Comparison of ENCODE assay signal across 9 cellular contexts in the genomic region with DNA sequence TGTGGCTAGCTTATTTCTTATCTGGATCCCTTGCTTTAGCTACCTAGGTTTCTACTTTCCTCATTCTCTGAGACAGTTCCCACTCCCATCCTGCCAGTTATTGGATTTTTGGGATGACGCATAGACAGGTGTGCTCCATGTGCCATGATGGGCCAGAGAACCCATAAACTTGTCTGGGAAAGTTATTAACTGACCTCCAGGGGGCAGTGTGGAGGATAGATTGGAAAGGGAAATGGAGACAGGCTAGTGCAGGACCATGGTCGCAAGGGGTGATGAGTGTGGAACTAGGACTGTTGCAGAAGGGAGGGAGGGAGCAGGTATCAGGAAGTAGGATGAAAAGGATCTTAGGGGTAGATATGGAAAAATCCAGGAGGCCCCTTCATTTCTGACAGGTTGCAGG.
DNase-seq lines count a peak whose midpoint lies in the region; ATAC-seq and TF ChIP-seq lines count a peak whose summit lies in the region.
"Had no signal": no experiment of that assay in that cellular context is flagged by ENCODE, and none has a peak within 500 bp of the region (broad histone marks: within the 10 kb centered on the region; RNA-seq: fewer than 3 reads in every experiment).

No MANE protein-coding gene starts in this region.

- H3K4me1 ChIP-seq in cardiac muscle cell (ENCODE audit: low read depth) = no peaks in the 10 kb centered on the region

- no peaks in the 10 kb centered on the region for H3K27me3 ChIP-seq in cardiac muscle cell
- no peaks in the 10 kb centered on the region for H3K27me3 ChIP-seq in MG63

- H3K36me3 ChIP-seq in cardiac muscle cell (no peaks in the 10 kb centered on the region), MG63 (no peaks in the 10 kb centered on the region)

- DNase-seq in cardiac muscle cell (ENCODE audit: low read depth in 1 of 2, low spot score in 1 of 2) = peak; percentile 46 to 67
- no peak for DNase-seq in Right ventricle myocardium superior
- peak; percentile 2 for DNase-seq in MG63
- peak; percentile 64 for DNase-seq in activated CD4-positive, alpha-beta T cell treated with anti-CD3 and anti-CD28 coated beads for 48 hours
- peak; percentile 26 for DNase-seq in hepatic stellate cell (ENCODE audit: low spot score)
- peak; percentile 14 to 59 for DNase-seq in stimulated activated effector memory CD8-positive, alpha-beta T cell treated with anti-CD3 and anti-CD28 coated beads, Interleukin-12 subunit alpha, Interleukin-12 subunit beta, amount 100 ng/mL, for 72 hours (ENCODE audit: low spot score in 2 of 2)
- no peak for DNase-seq in islet precursor cell

- H3K4me3 ChIP-seq in cardiac muscle cell (no peak overlapping the region), MG63 (no peak overlapping the region)

- peak; percentile 54 for TF ChIP-seq CTCF in cardiac muscle cell (IDR thresholded peaks at IDR 0.05; ENCODE audit: low read depth, low read length)

- H3K36me3 Mint-ChIP-seq in stimulated activated effector memory CD8-positive, alpha-beta T cell treated with anti-CD3 and anti-CD28 coated beads, Interleukin-12 subunit alpha, Interleukin-12 subunit beta, amount 100 ng/mL, for 72 hours = no peaks in the 10 kb centered on the region
- no peaks in the 10 kb centered on the region for H3K36me3 Mint-ChIP-seq in stimulated activated memory B cell treated with anti-CD40 and anti-IgM and Interleukin-4, amounts not matched to agents 10 μg/mL and 1 μg/mL and 100 μg/mL, for 72 hours

- H3K27ac Mint-ChIP-seq in stimulated activated effector memory CD8-positive, alpha-beta T cell treated with anti-CD3 and anti-CD28 coated beads, Interleukin-12 subunit alpha, Interleukin-12 subunit beta, amount 100 ng/mL, for 72 hours = no peak overlapping the region
- H3K27ac Mint-ChIP-seq in stimulated activated memory B cell treated with anti-CD40 and anti-IgM and Interleukin-4, amounts not matched to agents 10 μg/mL and 1 μg/mL and 100 μg/mL, for 72 hours = no peak overlapping the region
- H3K27ac Mint-ChIP-seq: stimulated activated naive CD8-positive, alpha-beta T cell treated with anti-CD3 and anti-CD28 coated beads, Interleukin-15, Interleukin-2, amounts not matched to agents 100 ng/mL and 50 ng/mL, for 24 hours had no signal

- intact Hi-C loops in Right ventricle myocardium superior (cut with DNase I) = loop anchor here (5.0 kb wide), 1 partner anchor 186 kb away; no protein-coding TSS in a partner anchor

- no peaks in the 10 kb centered on the region for H3K4me1 Mint-ChIP-seq in stimulated activated effector memory CD8-positive, alpha-beta T cell treated with anti-CD3 and anti-CD28 coated beads, Interleukin-12 subunit alpha, Interleukin-12 subunit beta, amount 100 ng/mL, for 72 hours
- no peaks in the 10 kb centered on the region for H3K4me1 Mint-ChIP-seq in stimulated activated memory B cell treated with anti-CD40 and anti-IgM and Interleukin-4, amounts not matched to agents 10 μg/mL and 1 μg/mL and 100 μg/mL, for 72 hours

- peaks cover 40% of the 10 kb centered on the region for H3K27me3 Mint-ChIP-seq in stimulated activated memory B cell treated with anti-CD40 and anti-IgM and Interleukin-4, amounts not matched to agents 10 μg/mL and 1 μg/mL and 100 μg/mL, for 72 hours

- no peak for ATAC-seq in Right ventricle myocardium superior (ENCODE audit: poor library complexity)
- peak; percentile 39 for ATAC-seq in stimulated activated effector memory CD8-positive, alpha-beta T cell treated with anti-CD3 and anti-CD28 coated beads, Interleukin-12 subunit alpha, Interleukin-12 subunit beta, amount 100 ng/mL, for 72 hours
- ATAC-seq in stimulated activated memory B cell treated with anti-CD40 and anti-IgM and Interleukin-4, amounts not matched to agents 10 μg/mL and 1 μg/mL and 100 μg/mL, for 72 hours = no peak

- H3K9me3 ChIP-seq in cardiac muscle cell (ENCODE audit: low read depth) (no peaks in the 10 kb centered on the region), MG63 (no peaks in the 10 kb centered on the region)

- no peaks in the 10 kb centered on the region for H3K9me3 Mint-ChIP-seq in stimulated activated effector memory CD8-positive, alpha-beta T cell treated with anti-CD3 and anti-CD28 coated beads, Interleukin-12 subunit alpha, Interleukin-12 subunit beta, amount 100 ng/mL, for 72 hours
- no peaks in the 10 kb centered on the region for H3K9me3 Mint-ChIP-seq in stimulated activated memory B cell treated with anti-CD40 and anti-IgM and Interleukin-4, amounts not matched to agents 10 μg/mL and 1 μg/mL and 100 μg/mL, for 72 hours
- H3K9me3 Mint-ChIP-seq: stimulated activated naive CD8-positive, alpha-beta T cell treated with anti-CD3 and anti-CD28 coated beads, Interleukin-15, Interleukin-2, amounts not matched to agents 100 ng/mL and 50 ng/mL, for 24 hours had no signal

- H3K4me3 Mint-ChIP-seq in stimulated activated effector memory CD8-positive, alpha-beta T cell treated with anti-CD3 and anti-CD28 coated beads, Interleukin-12 subunit alpha, Interleukin-12 subunit beta, amount 100 ng/mL, for 72 hours = no peak overlapping the region
- H3K4me3 Mint-ChIP-seq in stimulated activated memory B cell treated with anti-CD40 and anti-IgM and Interleukin-4, amounts not matched to agents 10 μg/mL and 1 μg/mL and 100 μg/mL, for 72 hours = no peak overlapping the region
- H3K4me3 Mint-ChIP-seq: stimulated activated naive CD8-positive, alpha-beta T cell treated with anti-CD3 and anti-CD28 coated beads, Interleukin-15, Interleukin-2, amounts not matched to agents 100 ng/mL and 50 ng/mL, for 24 hours had no signal

- H3K27ac ChIP-seq in cardiac muscle cell = no peak overlapping the region

Comparison
In these comparisons a context has a peak if more than half of its experiments do, and no peak if none do; other contexts are left out.
1. DNase-seq: peak in cardiac muscle cell (2 of 2), MG63 (single experiment), activated CD4-positive, alpha-beta T cell treated with anti-CD3 and anti-CD28 coated beads for 48 hours (single experiment), hepatic stellate cell (single experiment) and stimulated activated effector memory CD8-positive, alpha-beta T cell treated with anti-CD3 and anti-CD28 coated beads, Interleukin-12 subunit alpha, Interleukin-12 subunit beta, amount 100 ng/mL, for 72 hours (2 of 2); none in Right ventricle myocardium superior (single experiment) and islet precursor cell (single experiment).